In the genomic region with DNA sequence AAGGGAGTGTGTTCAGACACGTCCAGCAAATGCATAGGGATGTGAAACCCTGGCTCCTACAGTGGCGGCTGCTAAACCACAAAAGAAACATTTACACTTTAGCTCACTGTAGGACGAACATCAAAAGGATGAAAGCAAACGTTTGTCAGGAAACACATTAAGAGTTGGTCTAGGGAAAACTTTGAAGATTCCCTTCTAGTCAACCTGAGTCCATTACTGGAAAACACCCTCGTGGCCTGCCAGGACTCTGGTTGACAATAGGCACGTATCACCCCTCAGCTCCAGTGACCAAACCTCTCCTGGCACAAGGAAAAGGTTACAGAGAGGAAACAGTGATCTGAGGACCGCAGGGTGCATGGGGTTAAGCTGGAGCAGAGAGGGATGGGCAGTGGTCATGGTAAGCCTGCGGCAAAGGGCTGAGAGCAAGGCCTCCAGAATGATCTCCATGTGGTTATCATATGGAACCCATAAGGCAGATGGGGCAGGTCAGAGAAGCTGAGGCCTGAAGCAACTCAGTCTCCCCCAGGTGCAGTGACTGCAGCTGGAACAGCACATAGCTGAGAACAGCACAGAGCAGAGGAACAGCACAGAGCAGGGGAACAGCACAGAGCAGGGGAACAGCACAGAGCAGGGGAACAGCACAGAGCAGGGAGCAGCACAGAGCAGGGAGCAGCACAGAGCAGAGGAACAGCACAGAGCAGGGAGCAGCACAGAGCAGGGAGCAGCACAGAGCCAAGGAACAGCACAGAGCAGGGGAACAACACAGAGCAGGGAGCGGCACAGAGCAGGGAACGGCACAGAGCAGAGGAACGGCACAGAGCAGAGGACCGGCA, we compare ENCODE assay signal across 1 cellular context.
A peak's percentile ranks its signal among the peaks of the same experiment; 100 is the strongest.
TF ChIP-seq lines count a peak whose summit lies in the region.

No MANE protein-coding gene starts in this region.

TF ChIP-seq in GM12878, 131 proteins besides CTCF, POLR2A, EP300 and RAD21 (continues in another document):
- TF ChIP-seq CHD2 (IDR thresholded peaks at IDR 0.05; ENCODE audit: borderline replicate concordance, low read depth, low read length) (peak; percentile 34; the same call in 1 of the 2 replicates), RFX5 (IDR thresholded peaks at IDR 0.05; ENCODE audit: low read depth, low read length) (no peak), ZNF274 (IDR thresholded peaks at IDR 0.05; ENCODE audit: insufficient read depth, insufficient read length) (no peak), CBX5 (IDR thresholded peaks at IDR 0.05; ENCODE audit: low read depth) (no peak), DPF2 (IDR thresholded peaks at IDR 0.05) (peak; percentile 95), POU2F2 (IDR thresholded peaks at IDR 0.05; ENCODE audit: borderline replicate concordance, low read depth, low read length) (peak; percentile 77; the same call in 1 of the 3 replicates), SUPT20H (IDR thresholded peaks at IDR 0.05; ENCODE audit: borderline replicate concordance, control insufficient read depth, low read depth, low read length) (no peak), MYC (IDR thresholded peaks at IDR 0.05; ENCODE audit: insufficient read depth, insufficient read length, insufficient replicate concordance, low read length, severe bottlenecking) (no peak), PAX5 (IDR thresholded peaks at IDR 0.05; ENCODE audit: borderline replicate concordance, low read depth, low read length) (no peak), GATAD2B (conservative IDR thresholded peaks at IDR 0.05; ENCODE audit: low read depth) (peak; percentile 87; the same call in 1 of the 2 replicates), SMARCA5 (IDR thresholded peaks at IDR 0.05) (peak; percentile 77), CHD1 (IDR thresholded peaks at IDR 0.05; ENCODE audit: low read depth, low read length) (peak; percentile 72; the same call in 1 of the 2 replicates), NFIC (IDR thresholded peaks at IDR 0.05; ENCODE audit: low read depth, low read length) (peak; percentile 83; the same call in 1 of the 2 replicates), EED (IDR thresholded peaks at IDR 0.05; ENCODE audit: low read depth) (peak; percentile 90), IKZF2 (IDR thresholded peaks at IDR 0.05) (peak; percentile 99 to 100), CHD4 (IDR thresholded peaks at IDR 0.05) (no peak), CREM (IDR thresholded peaks at IDR 0.05; ENCODE audit: low read depth) (peak; percentile 70; the same call in 1 of the 2 replicates), CEBPB (IDR thresholded peaks at IDR 0.05; ENCODE audit: borderline replicate concordance in 1 of 2, low read depth in 2 of 2, low read length in 2 of 2) (no peak), TCF12 (IDR thresholded peaks at IDR 0.05; ENCODE audit: low read depth, low read length) (0 out of 2 replicates have a peak, but pooled peaks have one; percentile 48), MTA3 (IDR thresholded peaks at IDR 0.05; ENCODE audit: borderline replicate concordance, low read length) (no peak), MXI1 (IDR thresholded peaks at IDR 0.05; ENCODE audit: low read depth, low read length) (peak; percentile 56), IKZF1 (conservative IDR thresholded peaks at IDR 0.05) (peak; percentile 99), BHLHE40 (IDR thresholded peaks at IDR 0.05; ENCODE audit: borderline replicate concordance in 1 of 2, low read depth in 2 of 2, low read length in 1 of 2) (peak in 1 of 2 experiments; percentile 61; a peak in 2 of 4 replicates), BACH1 (IDR thresholded peaks at IDR 0.05; ENCODE audit: borderline replicate concordance) (peak; percentile 67; the same call in 1 of the 2 replicates), RCOR1 (conservative IDR thresholded peaks at IDR 0.05; ENCODE audit: low read depth, low read length) (no peak), NBN (IDR thresholded peaks at IDR 0.05) (peak; percentile 81; the same call in 1 of the 2 replicates), RUNX3 (IDR thresholded peaks at IDR 0.05; ENCODE audit: low read length) (peak; percentile 95), TCF7 (IDR thresholded peaks at IDR 0.05; ENCODE audit: borderline replicate concordance) (peak; percentile 85; the same call in 1 of the 2 replicates), NR2F1 (conservative IDR thresholded peaks at IDR 0.05) (peak; percentile 90), SRF (IDR thresholded peaks at IDR 0.05; ENCODE audit: low read depth in 2 of 2, low read length in 2 of 2) (no peak), CREB1 (IDR thresholded peaks at IDR 0.05; ENCODE audit: low read depth) (no peak), ESRRA (IDR thresholded peaks at IDR 0.05; ENCODE audit: low read length) (no peak), HDAC2 (IDR thresholded peaks at IDR 0.05) (no peak), SMAD1 (IDR thresholded peaks at IDR 0.05; ENCODE audit: low read depth, partially characterized antibody) (no peak), BMI1 (IDR thresholded peaks at IDR 0.05; ENCODE audit: borderline replicate concordance) (0 out of 2 replicates have a peak, but pooled peaks have one; percentile 70), BCL11A (IDR thresholded peaks at IDR 0.05; ENCODE audit: low read depth, low read length) (peak; percentile 69; the same call in 1 of the 2 replicates), MEF2B (IDR thresholded peaks at IDR 0.05; ENCODE audit: partially characterized antibody, poor library complexity, severe bottlenecking) (peak; percentile 79), KDM1A (IDR thresholded peaks at IDR 0.05; ENCODE audit: borderline replicate concordance) (no peak), MTA2 (IDR thresholded peaks at IDR 0.05; ENCODE audit: low read depth) (peak; percentile 91), ZNF24 (IDR thresholded peaks at IDR 0.05) (0 out of 2 replicates have a peak, but pooled peaks have one; percentile 8)
- TF ChIP-seq, protein P1, sequence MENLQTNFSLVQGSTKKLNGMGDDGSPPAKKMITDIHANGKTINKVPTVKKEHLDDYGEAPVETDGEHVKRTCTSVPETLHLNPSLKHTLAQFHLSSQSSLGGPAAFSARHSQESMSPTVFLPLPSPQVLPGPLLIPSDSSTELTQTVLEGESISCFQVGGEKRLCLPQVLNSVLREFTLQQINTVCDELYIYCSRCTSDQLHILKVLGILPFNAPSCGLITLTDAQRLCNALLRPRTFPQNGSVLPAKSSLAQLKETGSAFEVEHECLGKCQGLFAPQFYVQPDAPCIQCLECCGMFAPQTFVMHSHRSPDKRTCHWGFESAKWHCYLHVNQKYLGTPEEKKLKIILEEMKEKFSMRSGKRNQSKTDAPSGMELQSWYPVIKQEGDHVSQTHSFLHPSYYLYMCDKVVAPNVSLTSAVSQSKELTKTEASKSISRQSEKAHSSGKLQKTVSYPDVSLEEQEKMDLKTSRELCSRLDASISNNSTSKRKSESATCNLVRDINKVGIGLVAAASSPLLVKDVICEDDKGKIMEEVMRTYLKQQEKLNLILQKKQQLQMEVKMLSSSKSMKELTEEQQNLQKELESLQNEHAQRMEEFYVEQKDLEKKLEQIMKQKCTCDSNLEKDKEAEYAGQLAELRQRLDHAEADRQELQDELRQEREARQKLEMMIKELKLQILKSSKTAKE (IDR thresholded peaks at IDR 0.05; ENCODE audit: low read depth, poor library complexity, severe bottlenecking): peak; percentile 91
- TF ChIP-seq, protein P2, sequence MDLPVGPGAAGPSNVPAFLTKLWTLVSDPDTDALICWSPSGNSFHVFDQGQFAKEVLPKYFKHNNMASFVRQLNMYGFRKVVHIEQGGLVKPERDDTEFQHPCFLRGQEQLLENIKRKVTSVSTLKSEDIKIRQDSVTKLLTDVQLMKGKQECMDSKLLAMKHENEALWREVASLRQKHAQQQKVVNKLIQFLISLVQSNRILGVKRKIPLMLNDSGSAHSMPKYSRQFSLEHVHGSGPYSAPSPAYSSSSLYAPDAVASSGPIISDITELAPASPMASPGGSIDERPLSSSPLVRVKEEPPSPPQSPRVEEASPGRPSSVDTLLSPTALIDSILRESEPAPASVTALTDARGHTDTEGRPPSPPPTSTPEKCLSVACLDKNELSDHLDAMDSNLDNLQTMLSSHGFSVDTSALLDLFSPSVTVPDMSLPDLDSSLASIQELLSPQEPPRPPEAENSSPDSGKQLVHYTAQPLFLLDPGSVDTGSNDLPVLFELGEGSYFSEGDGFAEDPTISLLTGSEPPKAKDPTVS (IDR thresholded peaks at IDR 0.05; ENCODE audit: low read depth, low read length): no peak
- TF ChIP-seq, protein P3, sequence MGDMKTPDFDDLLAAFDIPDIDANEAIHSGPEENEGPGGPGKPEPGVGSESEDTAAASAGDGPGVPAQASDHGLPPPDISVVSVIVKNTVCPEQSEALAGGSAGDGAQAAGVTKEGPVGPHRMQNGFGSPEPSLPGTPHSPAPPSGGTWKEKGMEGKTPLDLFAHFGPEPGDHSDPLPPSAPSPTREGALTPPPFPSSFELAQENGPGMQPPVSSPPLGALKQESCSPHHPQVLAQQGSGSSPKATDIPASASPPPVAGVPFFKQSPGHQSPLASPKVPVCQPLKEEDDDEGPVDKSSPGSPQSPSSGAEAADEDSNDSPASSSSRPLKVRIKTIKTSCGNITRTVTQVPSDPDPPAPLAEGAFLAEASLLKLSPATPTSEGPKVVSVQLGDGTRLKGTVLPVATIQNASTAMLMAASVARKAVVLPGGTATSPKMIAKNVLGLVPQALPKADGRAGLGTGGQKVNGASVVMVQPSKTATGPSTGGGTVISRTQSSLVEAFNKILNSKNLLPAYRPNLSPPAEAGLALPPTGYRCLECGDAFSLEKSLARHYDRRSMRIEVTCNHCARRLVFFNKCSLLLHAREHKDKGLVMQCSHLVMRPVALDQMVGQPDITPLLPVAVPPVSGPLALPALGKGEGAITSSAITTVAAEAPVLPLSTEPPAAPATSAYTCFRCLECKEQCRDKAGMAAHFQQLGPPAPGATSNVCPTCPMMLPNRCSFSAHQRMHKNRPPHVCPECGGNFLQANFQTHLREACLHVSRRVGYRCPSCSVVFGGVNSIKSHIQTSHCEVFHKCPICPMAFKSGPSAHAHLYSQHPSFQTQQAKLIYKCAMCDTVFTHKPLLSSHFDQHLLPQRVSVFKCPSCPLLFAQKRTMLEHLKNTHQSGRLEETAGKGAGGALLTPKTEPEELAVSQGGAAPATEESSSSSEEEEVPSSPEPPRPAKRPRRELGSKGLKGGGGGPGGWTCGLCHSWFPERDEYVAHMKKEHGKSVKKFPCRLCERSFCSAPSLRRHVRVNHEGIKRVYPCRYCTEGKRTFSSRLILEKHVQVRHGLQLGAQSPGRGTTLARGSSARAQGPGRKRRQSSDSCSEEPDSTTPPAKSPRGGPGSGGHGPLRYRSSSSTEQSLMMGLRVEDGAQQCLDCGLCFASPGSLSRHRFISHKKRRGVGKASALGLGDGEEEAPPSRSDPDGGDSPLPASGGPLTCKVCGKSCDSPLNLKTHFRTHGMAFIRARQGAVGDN (IDR thresholded peaks at IDR 0.05): peak; percentile 75
- TF ChIP-seq, protein P4, sequence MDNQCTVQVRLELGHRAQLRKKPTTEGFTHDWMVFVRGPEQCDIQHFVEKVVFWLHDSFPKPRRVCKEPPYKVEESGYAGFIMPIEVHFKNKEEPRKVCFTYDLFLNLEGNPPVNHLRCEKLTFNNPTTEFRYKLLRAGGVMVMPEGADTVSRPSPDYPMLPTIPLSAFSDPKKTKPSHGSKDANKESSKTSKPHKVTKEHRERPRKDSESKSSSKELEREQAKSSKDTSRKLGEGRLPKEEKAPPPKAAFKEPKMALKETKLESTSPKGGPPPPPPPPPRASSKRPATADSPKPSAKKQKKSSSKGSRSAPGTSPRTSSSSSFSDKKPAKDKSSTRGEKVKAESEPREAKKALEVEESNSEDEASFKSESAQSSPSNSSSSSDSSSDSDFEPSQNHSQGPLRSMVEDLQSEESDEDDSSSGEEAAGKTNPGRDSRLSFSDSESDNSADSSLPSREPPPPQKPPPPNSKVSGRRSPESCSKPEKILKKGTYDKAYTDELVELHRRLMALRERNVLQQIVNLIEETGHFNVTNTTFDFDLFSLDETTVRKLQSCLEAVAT (IDR thresholded peaks at IDR 0.05): peak; percentile 72; the same call in 1 of the 2 replicates
- TF ChIP-seq, protein P5, sequence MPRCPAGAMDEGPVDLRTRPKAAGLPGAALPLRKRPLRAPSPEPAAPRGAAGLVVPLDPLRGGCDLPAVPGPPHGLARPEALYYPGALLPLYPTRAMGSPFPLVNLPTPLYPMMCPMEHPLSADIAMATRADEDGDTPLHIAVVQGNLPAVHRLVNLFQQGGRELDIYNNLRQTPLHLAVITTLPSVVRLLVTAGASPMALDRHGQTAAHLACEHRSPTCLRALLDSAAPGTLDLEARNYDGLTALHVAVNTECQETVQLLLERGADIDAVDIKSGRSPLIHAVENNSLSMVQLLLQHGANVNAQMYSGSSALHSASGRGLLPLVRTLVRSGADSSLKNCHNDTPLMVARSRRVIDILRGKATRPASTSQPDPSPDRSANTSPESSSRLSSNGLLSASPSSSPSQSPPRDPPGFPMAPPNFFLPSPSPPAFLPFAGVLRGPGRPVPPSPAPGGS (IDR thresholded peaks at IDR 0.05; ENCODE audit: borderline replicate concordance, insufficient read depth, low read depth, low read length, poor library complexity, severe bottlenecking): peak; percentile 22
- TF ChIP-seq, protein P6, sequence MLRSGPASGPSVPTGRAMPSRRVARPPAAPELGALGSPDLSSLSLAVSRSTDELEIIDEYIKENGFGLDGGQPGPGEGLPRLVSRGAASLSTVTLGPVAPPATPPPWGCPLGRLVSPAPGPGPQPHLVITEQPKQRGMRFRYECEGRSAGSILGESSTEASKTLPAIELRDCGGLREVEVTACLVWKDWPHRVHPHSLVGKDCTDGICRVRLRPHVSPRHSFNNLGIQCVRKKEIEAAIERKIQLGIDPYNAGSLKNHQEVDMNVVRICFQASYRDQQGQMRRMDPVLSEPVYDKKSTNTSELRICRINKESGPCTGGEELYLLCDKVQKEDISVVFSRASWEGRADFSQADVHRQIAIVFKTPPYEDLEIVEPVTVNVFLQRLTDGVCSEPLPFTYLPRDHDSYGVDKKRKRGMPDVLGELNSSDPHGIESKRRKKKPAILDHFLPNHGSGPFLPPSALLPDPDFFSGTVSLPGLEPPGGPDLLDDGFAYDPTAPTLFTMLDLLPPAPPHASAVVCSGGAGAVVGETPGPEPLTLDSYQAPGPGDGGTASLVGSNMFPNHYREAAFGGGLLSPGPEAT (IDR thresholded peaks at IDR 0.05; ENCODE audit: low read depth): peak; percentile 98
- TF ChIP-seq, protein P7, sequence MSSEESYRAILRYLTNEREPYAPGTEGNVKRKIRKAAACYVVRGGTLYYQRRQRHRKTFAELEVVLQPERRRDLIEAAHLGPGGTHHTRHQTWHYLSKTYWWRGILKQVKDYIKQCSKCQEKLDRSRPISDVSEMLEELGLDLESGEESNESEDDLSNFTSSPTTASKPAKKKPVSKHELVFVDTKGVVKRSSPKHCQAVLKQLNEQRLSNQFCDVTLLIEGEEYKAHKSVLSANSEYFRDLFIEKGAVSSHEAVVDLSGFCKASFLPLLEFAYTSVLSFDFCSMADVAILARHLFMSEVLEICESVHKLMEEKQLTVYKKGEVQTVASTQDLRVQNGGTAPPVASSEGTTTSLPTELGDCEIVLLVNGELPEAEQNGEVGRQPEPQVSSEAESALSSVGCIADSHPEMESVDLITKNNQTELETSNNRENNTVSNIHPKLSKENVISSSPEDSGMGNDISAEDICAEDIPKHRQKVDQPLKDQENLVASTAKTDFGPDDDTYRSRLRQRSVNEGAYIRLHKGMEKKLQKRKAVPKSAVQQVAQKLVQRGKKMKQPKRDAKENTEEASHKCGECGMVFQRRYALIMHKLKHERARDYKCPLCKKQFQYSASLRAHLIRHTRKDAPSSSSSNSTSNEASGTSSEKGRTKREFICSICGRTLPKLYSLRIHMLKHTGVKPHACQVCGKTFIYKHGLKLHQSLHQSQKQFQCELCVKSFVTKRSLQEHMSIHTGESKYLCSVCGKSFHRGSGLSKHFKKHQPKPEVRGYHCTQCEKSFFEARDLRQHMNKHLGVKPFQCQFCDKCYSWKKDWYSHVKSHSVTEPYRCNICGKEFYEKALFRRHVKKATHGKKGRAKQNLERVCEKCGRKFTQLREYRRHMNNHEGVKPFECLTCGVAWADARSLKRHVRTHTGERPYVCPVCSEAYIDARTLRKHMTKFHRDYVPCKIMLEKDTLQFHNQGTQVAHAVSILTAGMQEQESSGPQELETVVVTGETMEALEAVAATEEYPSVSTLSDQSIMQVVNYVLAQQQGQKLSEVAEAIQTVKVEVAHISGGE (CRISPR knock-in tag; IDR thresholded peaks at IDR 0.05): no peak
